2 cellular contexts compared by ENCODE assay signal in the genomic region with DNA sequence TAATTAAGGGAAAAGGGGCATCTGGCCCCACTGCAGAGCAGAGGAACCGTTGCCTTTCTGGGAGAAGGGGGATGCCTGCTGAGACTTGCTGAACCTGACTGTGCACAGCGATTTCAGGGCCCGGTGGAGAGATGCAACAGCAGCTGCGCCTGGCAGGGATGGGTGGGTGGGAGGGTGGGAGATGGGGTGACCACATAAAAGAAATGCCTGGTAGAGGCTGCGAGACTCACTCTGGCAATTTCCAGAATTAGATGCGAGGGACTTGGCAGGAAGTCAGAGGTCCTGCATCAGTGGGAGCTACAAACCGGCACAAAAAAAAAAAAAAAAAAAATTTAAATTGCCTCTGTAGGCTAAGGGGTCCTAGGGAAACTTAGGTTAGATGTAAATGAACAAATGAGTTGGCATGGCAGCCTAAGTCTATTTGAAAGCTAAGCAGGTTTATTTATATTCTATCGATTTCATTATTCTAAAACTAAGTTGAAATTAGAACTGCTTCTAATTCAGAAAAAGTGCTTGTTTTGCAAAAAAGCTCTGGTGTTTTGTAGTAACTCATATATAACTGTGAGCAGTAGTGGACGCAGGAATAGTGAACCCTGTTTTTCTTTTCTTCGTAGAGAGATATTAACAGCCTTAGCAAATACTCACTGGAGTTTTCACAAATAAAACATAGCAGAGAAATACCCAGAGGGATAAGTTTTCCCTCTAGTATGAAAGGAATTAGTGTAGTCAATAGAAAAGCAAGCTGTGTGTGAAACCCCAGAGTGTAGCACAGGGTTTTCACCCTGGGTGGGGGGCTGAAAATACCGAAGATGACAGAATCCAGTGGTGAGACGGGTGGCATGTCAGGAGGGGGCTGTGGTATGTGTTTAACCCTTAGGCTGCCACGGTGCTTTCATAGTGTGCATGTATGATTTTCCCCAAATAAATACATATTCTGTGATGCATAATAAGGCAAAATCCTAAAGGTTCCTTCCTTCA.
TF ChIP-seq lines count a peak whose summit lies in the region.

No MANE protein-coding gene starts in this region.

TF ChIP-seq in GM23338, 12 proteins besides CTCF, POLR2A, EP300 and RAD21 (continued from another document):
- no peak for TF ChIP-seq ZNF331 (CRISPR knock-in tag; IDR thresholded peaks at IDR 0.05; ENCODE audit: low read depth)
- TF ChIP-seq EZH2phosphoT487 (IDR thresholded peaks at IDR 0.05; ENCODE audit: unreplicated experiment) = no peak
- TF ChIP-seq, protein P1, sequence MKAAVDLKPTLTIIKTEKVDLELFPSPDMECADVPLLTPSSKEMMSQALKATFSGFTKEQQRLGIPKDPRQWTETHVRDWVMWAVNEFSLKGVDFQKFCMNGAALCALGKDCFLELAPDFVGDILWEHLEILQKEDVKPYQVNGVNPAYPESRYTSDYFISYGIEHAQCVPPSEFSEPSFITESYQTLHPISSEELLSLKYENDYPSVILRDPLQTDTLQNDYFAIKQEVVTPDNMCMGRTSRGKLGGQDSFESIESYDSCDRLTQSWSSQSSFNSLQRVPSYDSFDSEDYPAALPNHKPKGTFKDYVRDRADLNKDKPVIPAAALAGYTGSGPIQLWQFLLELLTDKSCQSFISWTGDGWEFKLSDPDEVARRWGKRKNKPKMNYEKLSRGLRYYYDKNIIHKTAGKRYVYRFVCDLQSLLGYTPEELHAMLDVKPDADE (IDR thresholded peaks at IDR 0.05) = no peak
- TF ChIP-seq, protein P2, sequence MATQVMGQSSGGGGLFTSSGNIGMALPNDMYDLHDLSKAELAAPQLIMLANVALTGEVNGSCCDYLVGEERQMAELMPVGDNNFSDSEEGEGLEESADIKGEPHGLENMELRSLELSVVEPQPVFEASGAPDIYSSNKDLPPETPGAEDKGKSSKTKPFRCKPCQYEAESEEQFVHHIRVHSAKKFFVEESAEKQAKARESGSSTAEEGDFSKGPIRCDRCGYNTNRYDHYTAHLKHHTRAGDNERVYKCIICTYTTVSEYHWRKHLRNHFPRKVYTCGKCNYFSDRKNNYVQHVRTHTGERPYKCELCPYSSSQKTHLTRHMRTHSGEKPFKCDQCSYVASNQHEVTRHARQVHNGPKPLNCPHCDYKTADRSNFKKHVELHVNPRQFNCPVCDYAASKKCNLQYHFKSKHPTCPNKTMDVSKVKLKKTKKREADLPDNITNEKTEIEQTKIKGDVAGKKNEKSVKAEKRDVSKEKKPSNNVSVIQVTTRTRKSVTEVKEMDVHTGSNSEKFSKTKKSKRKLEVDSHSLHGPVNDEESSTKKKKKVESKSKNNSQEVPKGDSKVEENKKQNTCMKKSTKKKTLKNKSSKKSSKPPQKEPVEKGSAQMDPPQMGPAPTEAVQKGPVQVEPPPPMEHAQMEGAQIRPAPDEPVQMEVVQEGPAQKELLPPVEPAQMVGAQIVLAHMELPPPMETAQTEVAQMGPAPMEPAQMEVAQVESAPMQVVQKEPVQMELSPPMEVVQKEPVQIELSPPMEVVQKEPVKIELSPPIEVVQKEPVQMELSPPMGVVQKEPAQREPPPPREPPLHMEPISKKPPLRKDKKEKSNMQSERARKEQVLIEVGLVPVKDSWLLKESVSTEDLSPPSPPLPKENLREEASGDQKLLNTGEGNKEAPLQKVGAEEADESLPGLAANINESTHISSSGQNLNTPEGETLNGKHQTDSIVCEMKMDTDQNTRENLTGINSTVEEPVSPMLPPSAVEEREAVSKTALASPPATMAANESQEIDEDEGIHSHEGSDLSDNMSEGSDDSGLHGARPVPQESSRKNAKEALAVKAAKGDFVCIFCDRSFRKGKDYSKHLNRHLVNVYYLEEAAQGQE (IDR thresholded peaks at IDR 0.05; ENCODE audit: unreplicated experiment) = no peak
- TF ChIP-seq CREB1 (CRISPR knock-in tag; IDR thresholded peaks at IDR 0.05; ENCODE audit: low read depth) = no peak

TF ChIP-seq in K562, 482 proteins besides CTCF, POLR2A, EP300 and RAD21 (continued from another document and continues in another):
- TF ChIP-seq, protein P3, sequence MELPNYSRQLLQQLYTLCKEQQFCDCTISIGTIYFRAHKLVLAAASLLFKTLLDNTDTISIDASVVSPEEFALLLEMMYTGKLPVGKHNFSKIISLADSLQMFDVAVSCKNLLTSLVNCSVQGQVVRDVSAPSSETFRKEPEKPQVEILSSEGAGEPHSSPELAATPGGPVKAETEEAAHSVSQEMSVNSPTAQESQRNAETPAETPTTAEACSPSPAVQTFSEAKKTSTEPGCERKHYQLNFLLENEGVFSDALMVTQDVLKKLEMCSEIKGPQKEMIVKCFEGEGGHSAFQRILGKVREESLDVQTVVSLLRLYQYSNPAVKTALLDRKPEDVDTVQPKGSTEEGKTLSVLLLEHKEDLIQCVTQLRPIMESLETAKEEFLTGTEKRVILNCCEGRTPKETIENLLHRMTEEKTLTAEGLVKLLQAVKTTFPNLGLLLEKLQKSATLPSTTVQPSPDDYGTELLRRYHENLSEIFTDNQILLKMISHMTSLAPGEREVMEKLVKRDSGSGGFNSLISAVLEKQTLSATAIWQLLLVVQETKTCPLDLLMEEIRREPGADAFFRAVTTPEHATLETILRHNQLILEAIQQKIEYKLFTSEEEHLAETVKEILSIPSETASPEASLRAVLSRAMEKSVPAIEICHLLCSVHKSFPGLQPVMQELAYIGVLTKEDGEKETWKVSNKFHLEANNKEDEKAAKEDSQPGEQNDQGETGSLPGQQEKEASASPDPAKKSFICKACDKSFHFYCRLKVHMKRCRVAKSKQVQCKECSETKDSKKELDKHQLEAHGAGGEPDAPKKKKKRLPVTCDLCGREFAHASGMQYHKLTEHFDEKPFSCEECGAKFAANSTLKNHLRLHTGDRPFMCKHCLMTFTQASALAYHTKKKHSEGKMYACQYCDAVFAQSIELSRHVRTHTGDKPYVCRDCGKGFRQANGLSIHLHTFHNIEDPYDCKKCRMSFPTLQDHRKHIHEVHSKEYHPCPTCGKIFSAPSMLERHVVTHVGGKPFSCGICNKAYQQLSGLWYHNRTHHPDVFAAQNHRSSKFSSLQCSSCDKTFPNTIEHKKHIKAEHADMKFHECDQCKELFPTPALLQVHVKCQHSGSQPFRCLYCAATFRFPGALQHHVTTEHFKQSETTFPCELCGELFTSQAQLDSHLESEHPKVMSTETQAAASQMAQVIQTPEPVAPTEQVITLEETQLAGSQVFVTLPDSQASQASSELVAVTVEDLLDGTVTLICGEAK (IDR thresholded peaks at IDR 0.05) = no peak
- TF ChIP-seq, protein P3 (CRISPR knock-in tag; IDR thresholded peaks at IDR 0.05) = no peak
- TF ChIP-seq MAFK (IDR thresholded peaks at IDR 0.05; ENCODE audit: low read length) = peak; percentile 21; the same call in 1 of the 2 replicates
- no peak for TF ChIP-seq PHF20 (IDR thresholded peaks at IDR 0.05; ENCODE audit: partially characterized antibody)
- no peak for TF ChIP-seq ZNF184 (CRISPR knock-in tag; IDR thresholded peaks at IDR 0.05)
- TF ChIP-seq ZC3H8 (IDR thresholded peaks at IDR 0.05) = no peak
- TF ChIP-seq MAFF (IDR thresholded peaks at IDR 0.05; ENCODE audit: low read length) = peak; percentile 17; the same call in 1 of the 2 replicates
- TF ChIP-seq CAMTA2 (CRISPR knock-in tag; conservative IDR thresholded peaks at IDR 0.05) = no peak
- TF ChIP-seq BDP1 (IDR thresholded peaks at IDR 0.05; ENCODE audit: insufficient read depth, insufficient read length) = no peak
- TF ChIP-seq C11orf30 (IDR thresholded peaks at IDR 0.05; ENCODE audit: low read depth) = peak; percentile 51; the same call in 1 of the 2 replicates
- TF ChIP-seq, protein P4, sequence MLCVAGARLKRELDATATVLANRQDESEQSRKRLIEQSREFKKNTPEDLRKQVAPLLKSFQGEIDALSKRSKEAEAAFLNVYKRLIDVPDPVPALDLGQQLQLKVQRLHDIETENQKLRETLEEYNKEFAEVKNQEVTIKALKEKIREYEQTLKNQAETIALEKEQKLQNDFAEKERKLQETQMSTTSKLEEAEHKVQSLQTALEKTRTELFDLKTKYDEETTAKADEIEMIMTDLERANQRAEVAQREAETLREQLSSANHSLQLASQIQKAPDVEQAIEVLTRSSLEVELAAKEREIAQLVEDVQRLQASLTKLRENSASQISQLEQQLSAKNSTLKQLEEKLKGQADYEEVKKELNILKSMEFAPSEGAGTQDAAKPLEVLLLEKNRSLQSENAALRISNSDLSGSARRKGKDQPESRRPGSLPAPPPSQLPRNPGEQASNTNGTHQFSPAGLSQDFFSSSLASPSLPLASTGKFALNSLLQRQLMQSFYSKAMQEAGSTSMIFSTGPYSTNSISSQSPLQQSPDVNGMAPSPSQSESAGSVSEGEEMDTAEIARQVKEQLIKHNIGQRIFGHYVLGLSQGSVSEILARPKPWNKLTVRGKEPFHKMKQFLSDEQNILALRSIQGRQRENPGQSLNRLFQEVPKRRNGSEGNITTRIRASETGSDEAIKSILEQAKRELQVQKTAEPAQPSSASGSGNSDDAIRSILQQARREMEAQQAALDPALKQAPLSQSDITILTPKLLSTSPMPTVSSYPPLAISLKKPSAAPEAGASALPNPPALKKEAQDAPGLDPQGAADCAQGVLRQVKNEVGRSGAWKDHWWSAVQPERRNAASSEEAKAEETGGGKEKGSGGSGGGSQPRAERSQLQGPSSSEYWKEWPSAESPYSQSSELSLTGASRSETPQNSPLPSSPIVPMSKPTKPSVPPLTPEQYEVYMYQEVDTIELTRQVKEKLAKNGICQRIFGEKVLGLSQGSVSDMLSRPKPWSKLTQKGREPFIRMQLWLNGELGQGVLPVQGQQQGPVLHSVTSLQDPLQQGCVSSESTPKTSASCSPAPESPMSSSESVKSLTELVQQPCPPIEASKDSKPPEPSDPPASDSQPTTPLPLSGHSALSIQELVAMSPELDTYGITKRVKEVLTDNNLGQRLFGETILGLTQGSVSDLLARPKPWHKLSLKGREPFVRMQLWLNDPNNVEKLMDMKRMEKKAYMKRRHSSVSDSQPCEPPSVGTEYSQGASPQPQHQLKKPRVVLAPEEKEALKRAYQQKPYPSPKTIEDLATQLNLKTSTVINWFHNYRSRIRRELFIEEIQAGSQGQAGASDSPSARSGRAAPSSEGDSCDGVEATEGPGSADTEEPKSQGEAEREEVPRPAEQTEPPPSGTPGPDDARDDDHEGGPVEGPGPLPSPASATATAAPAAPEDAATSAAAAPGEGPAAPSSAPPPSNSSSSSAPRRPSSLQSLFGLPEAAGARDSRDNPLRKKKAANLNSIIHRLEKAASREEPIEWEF (CRISPR knock-in tag; IDR thresholded peaks at IDR 0.05) = no peak
- no peak for TF ChIP-seq DNMT1 (IDR thresholded peaks at IDR 0.05)
- TF ChIP-seq SRSF9 (IDR thresholded peaks at IDR 0.05; ENCODE audit: borderline replicate concordance, low read depth, low read length) = no peak
- no peak for TF ChIP-seq CREBBP (IDR thresholded peaks at IDR 0.05; ENCODE audit: low read depth, low read length)
- TF ChIP-seq, protein P5, sequence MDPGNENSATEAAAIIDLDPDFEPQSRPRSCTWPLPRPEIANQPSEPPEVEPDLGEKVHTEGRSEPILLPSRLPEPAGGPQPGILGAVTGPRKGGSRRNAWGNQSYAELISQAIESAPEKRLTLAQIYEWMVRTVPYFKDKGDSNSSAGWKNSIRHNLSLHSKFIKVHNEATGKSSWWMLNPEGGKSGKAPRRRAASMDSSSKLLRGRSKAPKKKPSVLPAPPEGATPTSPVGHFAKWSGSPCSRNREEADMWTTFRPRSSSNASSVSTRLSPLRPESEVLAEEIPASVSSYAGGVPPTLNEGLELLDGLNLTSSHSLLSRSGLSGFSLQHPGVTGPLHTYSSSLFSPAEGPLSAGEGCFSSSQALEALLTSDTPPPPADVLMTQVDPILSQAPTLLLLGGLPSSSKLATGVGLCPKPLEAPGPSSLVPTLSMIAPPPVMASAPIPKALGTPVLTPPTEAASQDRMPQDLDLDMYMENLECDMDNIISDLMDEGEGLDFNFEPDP (CRISPR knock-in tag; IDR thresholded peaks at IDR 0.05) = no peak
- TF ChIP-seq MAFG (tag; conservative IDR thresholded peaks at IDR 0.05) = peak; percentile 42; the same call in 1 of the 2 replicates
- TF ChIP-seq, protein P6, sequence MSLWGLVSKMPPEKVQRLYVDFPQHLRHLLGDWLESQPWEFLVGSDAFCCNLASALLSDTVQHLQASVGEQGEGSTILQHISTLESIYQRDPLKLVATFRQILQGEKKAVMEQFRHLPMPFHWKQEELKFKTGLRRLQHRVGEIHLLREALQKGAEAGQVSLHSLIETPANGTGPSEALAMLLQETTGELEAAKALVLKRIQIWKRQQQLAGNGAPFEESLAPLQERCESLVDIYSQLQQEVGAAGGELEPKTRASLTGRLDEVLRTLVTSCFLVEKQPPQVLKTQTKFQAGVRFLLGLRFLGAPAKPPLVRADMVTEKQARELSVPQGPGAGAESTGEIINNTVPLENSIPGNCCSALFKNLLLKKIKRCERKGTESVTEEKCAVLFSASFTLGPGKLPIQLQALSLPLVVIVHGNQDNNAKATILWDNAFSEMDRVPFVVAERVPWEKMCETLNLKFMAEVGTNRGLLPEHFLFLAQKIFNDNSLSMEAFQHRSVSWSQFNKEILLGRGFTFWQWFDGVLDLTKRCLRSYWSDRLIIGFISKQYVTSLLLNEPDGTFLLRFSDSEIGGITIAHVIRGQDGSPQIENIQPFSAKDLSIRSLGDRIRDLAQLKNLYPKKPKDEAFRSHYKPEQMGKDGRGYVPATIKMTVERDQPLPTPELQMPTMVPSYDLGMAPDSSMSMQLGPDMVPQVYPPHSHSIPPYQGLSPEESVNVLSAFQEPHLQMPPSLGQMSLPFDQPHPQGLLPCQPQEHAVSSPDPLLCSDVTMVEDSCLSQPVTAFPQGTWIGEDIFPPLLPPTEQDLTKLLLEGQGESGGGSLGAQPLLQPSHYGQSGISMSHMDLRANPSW (CRISPR knock-in tag; IDR thresholded peaks at IDR 0.05) = no peak
- TF ChIP-seq ETV5 (CRISPR knock-in tag; IDR thresholded peaks at IDR 0.05; ENCODE audit: low read depth) = no peak
- no peak for TF ChIP-seq MYC (IDR thresholded peaks at IDR 0.05; ENCODE audit: low read depth, low read length)
- TF ChIP-seq MYC (CRISPR knock-in tag; IDR thresholded peaks at IDR 0.05; ENCODE audit: borderline replicate concordance, low read depth) = no peak
- no peak for TF ChIP-seq KLF6 (CRISPR knock-in tag; IDR thresholded peaks at IDR 0.05; ENCODE audit: borderline replicate concordance)
- TF ChIP-seq ZNF239 (CRISPR knock-in tag; IDR thresholded peaks at IDR 0.05) = no peak
- TF ChIP-seq HNRNPH1 (optimal IDR thresholded peaks at IDR 0.05; ENCODE audit: low read depth, low read length) = no peak
- TF ChIP-seq ZNF3 (CRISPR knock-in tag; IDR thresholded peaks at IDR 0.05) = no peak
